ENCODE assay signal across 18 cellular contexts in the genomic region with DNA sequence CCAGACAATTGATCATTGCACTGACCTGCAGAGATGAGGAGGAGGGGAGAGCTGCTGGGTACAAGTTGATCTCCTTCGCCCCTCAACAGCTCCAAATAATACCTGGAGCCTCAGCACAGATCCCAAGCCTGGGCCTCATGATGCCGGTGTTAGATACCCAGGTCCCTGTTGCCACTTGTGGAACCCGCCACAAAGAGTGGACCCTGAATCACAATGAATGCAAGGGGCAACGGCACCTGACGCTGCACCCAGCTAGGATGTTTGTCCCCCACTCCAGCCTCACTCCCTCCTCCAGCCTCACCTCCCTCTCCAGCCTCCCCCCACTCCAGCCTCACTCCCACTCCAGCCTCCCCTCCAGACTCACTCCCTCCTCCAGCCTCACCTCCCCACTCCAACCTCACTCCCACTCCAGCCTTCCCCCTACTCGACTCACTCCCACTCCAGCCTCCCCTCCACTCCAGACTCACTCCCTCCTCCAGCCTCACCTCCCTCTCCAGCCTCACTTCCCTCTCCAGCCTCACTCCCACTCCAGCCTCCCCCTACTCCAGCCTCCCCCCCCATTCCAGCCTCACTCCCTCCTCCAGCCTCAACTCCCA.
DNase-seq lines count a peak whose midpoint lies in the region; TF ChIP-seq lines count a peak whose summit lies in the region.
"Had no signal": no experiment of that assay in that cellular context is flagged by ENCODE, and none has a peak within 500 bp of the region (broad histone marks: within the 10 kb centered on the region; RNA-seq: fewer than 3 reads in every experiment).

No MANE protein-coding gene starts in this region.

- H3K4me3 Mint-ChIP-seq in activated naive CD4-positive, alpha-beta T cell treated with anti-CD3 and anti-CD28 coated beads, Interleukin-2, amount 10 ng/mL, durations not matched to agents 7 days and 5 days: no peak overlapping the region
- H3K4me3 Mint-ChIP-seq in type B pancreatic cell: no peak overlapping the region
- no peak overlapping the region for H3K4me3 Mint-ChIP-seq in activated T-helper 1 cell treated with anti-CD3 and anti-CD28 coated beads, Interleukin-12 subunit alpha, Interleukin-12 subunit beta, Interleukin-2, Interleukin-4 antibody, amounts not matched to agents 30 ng/mL and 10 ng/mL and 1 ng/mL, durations not matched to agents 14 hours and 24 hours and 36 hours
- H3K4me3 Mint-ChIP-seq: CD4-positive, alpha-beta T cell; IgD-negative memory B cell had no signal

- H3K4me3 ChIP-seq in coronary artery: no peak overlapping the region
- H3K4me3 ChIP-seq: A549, GM12878 had no signal

- H3K27me3 Mint-ChIP-seq in activated naive CD4-positive, alpha-beta T cell treated with anti-CD3 and anti-CD28 coated beads, Interleukin-2, amount 10 ng/mL, durations not matched to agents 7 days and 5 days: no peaks in the 10 kb centered on the region
- peaks cover 12% of the 10 kb centered on the region for H3K27me3 Mint-ChIP-seq in type B pancreatic cell
- no peaks in the 10 kb centered on the region for H3K27me3 Mint-ChIP-seq in activated T-helper 1 cell treated with anti-CD3 and anti-CD28 coated beads, Interleukin-12 subunit alpha, Interleukin-12 subunit beta, Interleukin-2, Interleukin-4 antibody, amounts not matched to agents 30 ng/mL and 10 ng/mL and 1 ng/mL, durations not matched to agents 14 hours and 24 hours and 36 hours (ENCODE audit: insufficient read depth)

- peak; percentile 9 for DNase-seq in activated naive CD4-positive, alpha-beta T cell treated with anti-CD3 and anti-CD28 coated beads, Interleukin-2, amount 10 ng/mL, durations not matched to agents 7 days and 5 days
- DNase-seq in activated naive CD4-positive, alpha-beta T cell (lab: John Stamatoyannopoulos, UW): no peak
- DNase-seq in coronary artery (ENCODE audit: low spot score) (peak; percentile 26), mucosa of gallbladder (ENCODE audit: low spot score) (peak; percentile 6), type B pancreatic cell (ENCODE audit: extremely low spot score, unreplicated experiment) (peak; percentile 42), anterior cingulate cortex (lab: John Stamatoyannopoulos, UW) (no peak), NCI-H1930 (lab: John Stamatoyannopoulos, UW) (no peak)
- no peak for DNase-seq in activated T-helper 1 cell treated with anti-CD3 and anti-CD28 coated beads, Interleukin-12 subunit alpha, Interleukin-12 subunit beta, Interleukin-2, Interleukin-4 antibody, amounts not matched to agents 30 ng/mL and 10 ng/mL and 1 ng/mL, durations not matched to agents 14 hours and 24 hours and 36 hours (ENCODE audit: low spot score)
- DNase-seq: DMS79, HCEC 1CT, MV-4-11, NCI-H1436 treated with DMSO at 0.1 percent for 48 hours, NCI-H69, PC-3 had no signal

- no peak overlapping the region for H3K27ac ChIP-seq in coronary artery
- H3K27ac ChIP-seq: A549 had no signal

- CTCF ChIA-PET in activated naive CD4-positive, alpha-beta T cell treated with anti-CD3 and anti-CD28 coated beads, Interleukin-2, amount 10 ng/mL, durations not matched to agents 7 days and 5 days (lab: Charles Lee): no interaction called here

- H3K9me3 Mint-ChIP-seq in activated naive CD4-positive, alpha-beta T cell treated with anti-CD3 and anti-CD28 coated beads, Interleukin-2, amount 10 ng/mL, durations not matched to agents 7 days and 5 days: no peaks in the 10 kb centered on the region
- H3K9me3 Mint-ChIP-seq in type B pancreatic cell: no peaks in the 10 kb centered on the region
- H3K9me3 Mint-ChIP-seq in activated T-helper 1 cell treated with anti-CD3 and anti-CD28 coated beads, Interleukin-12 subunit alpha, Interleukin-12 subunit beta, Interleukin-2, Interleukin-4 antibody, amounts not matched to agents 30 ng/mL and 10 ng/mL and 1 ng/mL, durations not matched to agents 14 hours and 24 hours and 36 hours: no peaks in the 10 kb centered on the region
- H3K9me3 Mint-ChIP-seq: CD4-positive, alpha-beta T cell; IgD-negative memory B cell had no signal

- TF ChIP-seq CTCF in coronary artery (IDR thresholded peaks at IDR 0.05) (no peak), type B pancreatic cell (conservative IDR thresholded peaks at IDR 0.05) (no peak)

- H3K4me1 Mint-ChIP-seq in activated naive CD4-positive, alpha-beta T cell treated with anti-CD3 and anti-CD28 coated beads, Interleukin-2, amount 10 ng/mL, durations not matched to agents 7 days and 5 days: no peaks in the 10 kb centered on the region
- H3K4me1 Mint-ChIP-seq in type B pancreatic cell (ENCODE audit: unreplicated experiment): no peaks in the 10 kb centered on the region
- no peaks in the 10 kb centered on the region for H3K4me1 Mint-ChIP-seq in activated T-helper 1 cell treated with anti-CD3 and anti-CD28 coated beads, Interleukin-12 subunit alpha, Interleukin-12 subunit beta, Interleukin-2, Interleukin-4 antibody, amounts not matched to agents 30 ng/mL and 10 ng/mL and 1 ng/mL, durations not matched to agents 14 hours and 24 hours and 36 hours (ENCODE audit: low read depth)

- H3K36me3 Mint-ChIP-seq in activated naive CD4-positive, alpha-beta T cell treated with anti-CD3 and anti-CD28 coated beads, Interleukin-2, amount 10 ng/mL, durations not matched to agents 7 days and 5 days: no peaks in the 10 kb centered on the region
- no peaks in the 10 kb centered on the region for H3K36me3 Mint-ChIP-seq in type B pancreatic cell
- H3K36me3 Mint-ChIP-seq in activated T-helper 1 cell treated with anti-CD3 and anti-CD28 coated beads, Interleukin-12 subunit alpha, Interleukin-12 subunit beta, Interleukin-2, Interleukin-4 antibody, amounts not matched to agents 30 ng/mL and 10 ng/mL and 1 ng/mL, durations not matched to agents 14 hours and 24 hours and 36 hours (ENCODE audit: low read depth): no peaks in the 10 kb centered on the region
- H3K36me3 Mint-ChIP-seq: IgD-negative memory B cell had no signal

- intact Hi-C loops in activated T-helper 1 cell treated with anti-CD3 and anti-CD28 coated beads, Interleukin-12 subunit alpha, Interleukin-12 subunit beta, Interleukin-2, Interleukin-4 antibody, amounts not matched to agents 30 ng/mL and 10 ng/mL and 1 ng/mL, durations not matched to agents 14 hours and 24 hours and 36 hours (cut with micrococcal nuclease): no loop called here

- no peak overlapping the region for H3K27ac Mint-ChIP-seq in activated naive CD4-positive, alpha-beta T cell treated with anti-CD3 and anti-CD28 coated beads, Interleukin-2, amount 10 ng/mL, durations not matched to agents 7 days and 5 days
- H3K27ac Mint-ChIP-seq in type B pancreatic cell: no peak overlapping the region
- H3K27ac Mint-ChIP-seq in activated T-helper 1 cell treated with anti-CD3 and anti-CD28 coated beads, Interleukin-12 subunit alpha, Interleukin-12 subunit beta, Interleukin-2, Interleukin-4 antibody, amounts not matched to agents 30 ng/mL and 10 ng/mL and 1 ng/mL, durations not matched to agents 14 hours and 24 hours and 36 hours: no peak overlapping the region
- H3K27ac Mint-ChIP-seq: CD4-positive, alpha-beta T cell had no signal

Comparison
In these comparisons a context has a peak if more than half of its experiments do, and no peak if none do; other contexts are left out.
1. DNase-seq: peak in activated naive CD4-positive, alpha-beta T cell treated with anti-CD3 and anti-CD28 coated beads, Interleukin-2, amount 10 ng/mL, durations not matched to agents 7 days and 5 days (single experiment), coronary artery (single experiment), mucosa of gallbladder (single experiment) and type B pancreatic cell (single experiment); none in activated naive CD4-positive, alpha-beta T cell (0 of 4), anterior cingulate cortex (0 of 58), NCI-H1930 (0 of 2) and activated T-helper 1 cell treated with anti-CD3 and anti-CD28 coated beads, Interleukin-12 subunit alpha, Interleukin-12 subunit beta, Interleukin-2, Interleukin-4 antibody, amounts not matched to agents 30 ng/mL and 10 ng/mL and 1 ng/mL, durations not matched to agents 14 hours and 24 hours and 36 hours (single experiment).